Comparison of ENCODE assay signal across 11 cellular contexts in the genomic region with DNA sequence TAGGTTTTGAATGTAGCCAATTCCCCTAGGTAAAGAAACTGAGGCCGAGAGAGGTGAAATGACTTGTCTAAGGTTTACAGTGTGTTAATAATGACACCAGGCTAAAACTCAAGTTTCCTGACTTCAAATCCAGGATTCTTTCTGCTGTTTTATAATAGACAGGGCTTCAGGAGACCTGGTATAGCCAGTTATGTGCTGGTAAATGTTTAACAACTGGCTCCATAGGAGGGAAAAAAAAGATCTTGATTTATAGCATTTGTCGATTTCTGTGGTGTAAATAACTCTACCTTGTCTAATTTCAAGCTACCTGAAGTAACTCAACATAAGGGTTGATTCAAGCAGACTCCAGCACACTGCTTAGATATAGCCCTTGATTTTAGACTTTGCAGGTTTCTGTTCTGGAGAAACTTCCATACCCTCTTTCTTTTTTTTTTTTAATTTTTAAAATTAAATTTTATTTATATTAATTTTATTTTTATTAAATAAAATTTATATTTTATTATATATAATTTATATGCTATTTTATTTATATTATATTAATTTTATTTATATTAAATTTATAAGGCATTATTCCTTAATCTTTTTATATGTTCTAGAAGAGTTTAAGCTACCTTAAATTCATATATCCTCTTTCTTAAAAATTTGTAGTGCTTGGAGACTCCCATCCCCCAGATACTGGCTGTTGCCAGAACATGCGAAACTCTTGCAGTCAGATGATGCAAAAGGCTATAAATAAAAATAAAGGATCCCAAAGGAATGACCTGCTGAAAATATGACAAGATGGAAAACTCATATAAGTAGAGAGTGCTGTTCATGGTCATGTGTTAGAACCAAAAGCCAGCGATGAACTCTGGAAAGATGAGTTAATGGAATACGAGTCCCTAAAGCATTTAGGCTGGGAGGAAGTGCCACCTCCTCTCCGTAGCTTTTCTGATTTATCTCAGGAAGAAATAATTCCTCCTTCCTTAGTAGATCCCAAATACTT. TPM values are rescaled to one million over a fixed set of nuclear protein-coding genes. Genes with fewer than 3 reads are reported as not detected.
DNase-seq lines count a peak whose midpoint lies in the region; TF ChIP-seq lines count a peak whose summit lies in the region.
"Had no signal": no experiment of that assay in that cellular context is flagged by ENCODE, and none has a peak within 500 bp of the region (broad histone marks: within the 10 kb centered on the region; RNA-seq: fewer than 3 reads in every experiment).

No MANE protein-coding gene starts in this region.

- peaks cover 36 to 61% of the 10 kb centered on the region in 2 donors for H3K4me1 ChIP-seq in thyroid gland

- peak overlapping the region; percentile 45 to 99 (median 99) for H3K27ac ChIP-seq in thyroid gland

- H3K27me3 Mint-ChIP-seq in HFFc6 (ENCODE audit: insufficient read depth) = peaks cover 6% of the 10 kb centered on the region; the same call in 1 of the 2 replicates
- peaks cover 12% of the 10 kb centered on the region for H3K27me3 Mint-ChIP-seq in T-helper 2 cell treated with Interferon-gamma antibody and Interleukin-4, amounts not matched to agents 5 μg/mL and 100 μg/mL, for 36 hours (ENCODE audit: low read depth)

- intact Hi-C loops in thyroid gland (cut with DNase I) = loop anchor here (2.0 kb wide), 1 partner anchor 33 kb away; no protein-coding TSS in a partner anchor

- no peak overlapping the region for H3K4me3 ChIP-seq in thyroid gland (replicated peaks in 1 of 3)

- TF ChIP-seq POLR2A in thyroid gland (IDR thresholded peaks at IDR 0.05) = no peak

- DNase-seq in HFFc6 = peak; percentile 36
- DNase-seq in dermis blood vessel endothelial cell = peak; percentile 21
- DNase-seq in lung microvascular endothelial cell (ENCODE audit: low read depth in 2 of 2) = peak; percentile 19 to 48
- no peak for DNase-seq in thyroid gland
- DNase-seq in foreskin melanocyte = no peak
- DNase-seq in DMS53 treated with DMSO at 0.1 percent for 48 hours (lab: John Stamatoyannopoulos, UW; ENCODE audit: unreplicated experiment) = no peak
- no peak for DNase-seq in NCI-H2171 (lab: John Stamatoyannopoulos, UW)
- no peak for DNase-seq in T-helper 2 cell treated with Interferon-gamma antibody and Interleukin-4, amounts not matched to agents 5 μg/mL and 100 μg/mL, for 36 hours (ENCODE audit: low spot score)
- DNase-seq: caudate nucleus, NCI-H1417 treated with DMSO at 0.1 percent for 48 hours had no signal

- WGBS in thyroid gland, 2 donors = 69 to 73% methylated on average over 6 of the region's 6 CpGs

- H3K9me3 Mint-ChIP-seq in HFFc6 = no peaks in the 10 kb centered on the region
- H3K9me3 Mint-ChIP-seq in T-helper 2 cell treated with Interferon-gamma antibody and Interleukin-4, amounts not matched to agents 5 μg/mL and 100 μg/mL, for 36 hours = no peaks in the 10 kb centered on the region
- H3K9me3 Mint-ChIP-seq: natural killer cell treated with Interleukin-12 subunit alpha and Interleukin-12 subunit beta and Interleukin-15 and Interleukin-18, amount 100 ng/mL, for 72 hours had no signal

- no peaks in the 10 kb centered on the region for H3K27me3 ChIP-seq in thyroid gland

- no peak overlapping the region; the same call in 1 of the 2 replicates for H3K27ac Mint-ChIP-seq in HFFc6
- no peak overlapping the region for H3K27ac Mint-ChIP-seq in T-helper 2 cell treated with Interferon-gamma antibody and Interleukin-4, amounts not matched to agents 5 μg/mL and 100 μg/mL, for 36 hours
- H3K27ac Mint-ChIP-seq: natural killer cell treated with Interleukin-12 subunit alpha and Interleukin-12 subunit beta and Interleukin-15 and Interleukin-18, amount 100 ng/mL, for 72 hours had no signal

- no peaks in the 10 kb centered on the region for H3K9me3 ChIP-seq in thyroid gland

- no peak overlapping the region for H3K4me3 Mint-ChIP-seq in HFFc6
- no peak overlapping the region for H3K4me3 Mint-ChIP-seq in T-helper 2 cell treated with Interferon-gamma antibody and Interleukin-4, amounts not matched to agents 5 μg/mL and 100 μg/mL, for 36 hours
- H3K4me3 Mint-ChIP-seq: natural killer cell treated with Interleukin-12 subunit alpha and Interleukin-12 subunit beta and Interleukin-15 and Interleukin-18, amount 100 ng/mL, for 72 hours had no signal

- H3K36me3 Mint-ChIP-seq in HFFc6 (ENCODE audit: low read depth) = no peaks in the 10 kb centered on the region
- no peaks in the 10 kb centered on the region for H3K36me3 Mint-ChIP-seq in T-helper 2 cell treated with Interferon-gamma antibody and Interleukin-4, amounts not matched to agents 5 μg/mL and 100 μg/mL, for 36 hours (ENCODE audit: low read depth)
- H3K36me3 Mint-ChIP-seq: natural killer cell treated with Interleukin-12 subunit alpha and Interleukin-12 subunit beta and Interleukin-15 and Interleukin-18, amount 100 ng/mL, for 72 hours had no signal

- no peaks in the 10 kb centered on the region for H3K36me3 ChIP-seq in thyroid gland

- peaks cover 35% of the 10 kb centered on the region for H3K4me1 Mint-ChIP-seq in HFFc6 (ENCODE audit: low read depth)
- no peaks in the 10 kb centered on the region for H3K4me1 Mint-ChIP-seq in T-helper 2 cell treated with Interferon-gamma antibody and Interleukin-4, amounts not matched to agents 5 μg/mL and 100 μg/mL, for 36 hours (ENCODE audit: low read depth)

- TF ChIP-seq CTCF in HFFc6 (IDR thresholded peaks at IDR 0.05) (no peak), thyroid gland (IDR thresholded peaks at IDR 0.05) (no peak)

RNA-seq across cellular contexts. Expression of gene SRSF10, which starts 35.4 kb away (rescaled TPM):
- total RNA-seq in HFFc6 (2021; fragmentation: NEBNext Ultra II Directional; extraction: Animal tissue kit (Norgen Biotek cat#: 25700)) = 100 to 1,000 TPM in 1 of 6 experiments, 10 to 100 TPM in 5; 84.5 to 100 (median 94.8) TPM
- total RNA-seq in dermis blood vessel endothelial cell (108 and 109 TPM in 2 replicates), lung microvascular endothelial cell (47.5 and 70.2 TPM in 2 replicates), thyroid gland (100 to 1,000 TPM; 158 to 193 (median 172) TPM)

RNA-seq across cellular contexts. Expression of gene PNRC2, which starts 55.9 kb away (rescaled TPM):
- total RNA-seq in HFFc6 (2021; fragmentation: NEBNext Ultra II Directional; extraction: Animal tissue kit (Norgen Biotek cat#: 25700)) = 10 to 100 TPM; 59.5 to 76.4 (median 64.0) TPM
- total RNA-seq in dermis blood vessel endothelial cell (157 and 190 TPM in 2 replicates), lung microvascular endothelial cell (64.9 and 69.0 TPM in 2 replicates), thyroid gland (100 to 1,000 TPM; 147 to 211 (median 186) TPM)

Comparison
In these comparisons a context has a peak if more than half of its experiments do, and no peak if none do; other contexts are left out.
1. DNase-seq: peak in HFFc6 (single experiment), dermis blood vessel endothelial cell (single experiment) and lung microvascular endothelial cell (2 of 2); none in thyroid gland (0 of 2), foreskin melanocyte (single experiment), DMS53 treated with DMSO at 0.1 percent for 48 hours (single experiment), NCI-H2171 (single experiment) and T-helper 2 cell treated with Interferon-gamma antibody and Interleukin-4, amounts not matched to agents 5 μg/mL and 100 μg/mL, for 36 hours (single experiment).